Comparison of ENCODE assay signal across 7 cellular contexts in the genomic region with DNA sequence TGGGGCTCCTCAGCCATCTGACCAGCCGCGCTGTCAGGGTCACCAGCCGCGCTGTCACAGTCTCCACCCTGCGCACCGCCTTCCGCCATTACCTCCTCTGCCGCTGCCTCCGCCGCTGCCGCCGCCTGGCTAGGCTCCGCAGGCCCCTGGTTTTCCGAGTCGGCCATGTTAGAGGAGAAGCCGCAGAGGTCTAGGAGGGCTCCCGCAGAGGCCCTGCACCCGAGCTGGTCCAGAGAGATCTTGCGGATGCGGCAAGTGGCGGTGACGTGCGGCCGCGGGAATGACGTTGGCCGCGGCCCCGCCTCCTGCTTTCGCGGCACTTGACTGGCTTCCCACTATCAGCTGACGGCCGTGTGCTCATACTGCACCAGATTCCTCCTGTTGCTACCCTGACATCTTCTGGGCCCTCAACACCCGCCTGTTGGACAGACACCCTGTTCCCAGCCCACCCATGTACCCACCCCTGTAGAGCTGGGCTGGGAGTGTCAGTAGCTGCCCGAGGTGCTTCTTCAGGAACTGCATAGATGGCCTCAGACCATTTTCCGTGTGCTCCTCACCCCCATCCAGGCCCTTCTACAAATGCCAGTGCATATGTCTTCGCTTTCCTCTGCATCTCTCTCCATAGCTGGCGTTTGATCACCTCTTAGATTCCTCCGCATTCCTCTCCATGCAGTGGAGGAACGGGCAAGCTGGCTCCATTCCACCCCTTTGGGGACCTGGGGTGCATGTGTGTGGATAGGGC. TPM values are rescaled to one million over a fixed set of nuclear protein-coding genes. Genes with fewer than 3 reads are reported as not detected.
A peak's percentile ranks its signal among the peaks of the same experiment; 100 is the strongest.
DNase-seq lines count a peak whose midpoint lies in the region; ATAC-seq and TF ChIP-seq lines count a peak whose summit lies in the region.

A gene with protein sequence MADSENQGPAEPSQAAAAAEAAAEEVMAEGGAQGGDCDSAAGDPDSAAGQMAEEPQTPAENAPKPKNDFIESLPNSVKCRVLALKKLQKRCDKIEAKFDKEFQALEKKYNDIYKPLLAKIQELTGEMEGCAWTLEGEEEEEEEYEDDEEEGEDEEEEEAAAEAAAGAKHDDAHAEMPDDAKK (minus strand): TSS at position 242 of the 742 bp plus-strand sequence. CDS start 75 bp downstream, at position 167.

- H3K9me3 Mint-ChIP-seq in nephron progenitor cell: no peaks in the 10 kb centered on the region

- H2AFZ ChIP-seq in OCI-LY1 (ENCODE audit: low read length): no peak within 1 kb of the TSS

- H3K27ac ChIP-seq in OCI-LY1 (ENCODE audit: low read depth, low read length, poor library complexity, severe bottlenecking) (no peak within 1 kb of the TSS), stomach (peak within 1 kb of the TSS; percentile 52 to 87 (median 82))

- 51 to 62% (median 54%) methylated on average over 30 to 40 of the region's 40 CpGs for WGBS in stomach, 5 donors

- H4K20me1 ChIP-seq in OCI-LY1 (ENCODE audit: insufficient read depth, low read length): no peaks in the 10 kb centered on the region

- H3K9ac ChIP-seq in OCI-LY1 (ENCODE audit: low read length): peak within 1 kb of the TSS; percentile 59

- peaks cover 16% of the 10 kb centered on the region for H3K4me1 ChIP-seq in OCI-LY1 (ENCODE audit: insufficient read depth, low read length, severe bottlenecking)
- H3K4me1 ChIP-seq in stomach: peaks cover 0 to 25% (median 5%) of the 10 kb centered on the region in 4 donors

- TF ChIP-seq EP300 in stomach (IDR thresholded peaks at IDR 0.05): no peak

- intact Hi-C loops in stomach (cut with DNase I; ENCODE audit: low total_unique reads): no loop called here

- H3K36me3 ChIP-seq in OCI-LY1 (ENCODE audit: insufficient read depth, low read length) (no peaks in the 10 kb centered on the region), stomach (peaks cover 0 to 30% (median 27%) of the 10 kb centered on the region in 4 donors)

- H3K79me2 ChIP-seq in OCI-LY1 (ENCODE audit: insufficient read depth, low read length): no peaks in the 10 kb centered on the region

- ATAC-seq in GM19023 (IDR thresholded peaks at IDR 0.05; ENCODE audit: unreplicated experiment) (peak; percentile 97), HG03135 (IDR thresholded peaks at IDR 0.05; ENCODE audit: unreplicated experiment) (peak; percentile 87)

- peak; percentile 29 to 56 for DNase-seq in activated T-helper 1 cell treated with anti-CD3 and anti-CD28 coated beads, Interleukin-2, amount 50 U/mL, for 16 hours (ENCODE audit: low read depth in 1 of 2, low spot score in 1 of 2)
- DNase-seq in fibroblast of pulmonary artery (ENCODE audit: low read depth) (peak; percentile 82), nephron progenitor cell (peak; percentile 56), stomach (peak; percentile 62)

- H3K27me3 ChIP-seq in OCI-LY1 (ENCODE audit: insufficient read depth, low read length) (no peaks in the 10 kb centered on the region), stomach (no peaks in the 10 kb centered on the region)

- H3K9me2 ChIP-seq in OCI-LY1 (ENCODE audit: low read depth, low read length): no peaks in the 10 kb centered on the region

- no peak for TF ChIP-seq CTCF in OCI-LY1 (IDR thresholded peaks at IDR 0.05; ENCODE audit: low read length)
- no peak for TF ChIP-seq CTCF in fibroblast of pulmonary artery (IDR thresholded peaks at IDR 0.05; ENCODE audit: low read length, missing control alignments)
- no peak for TF ChIP-seq CTCF in nephron progenitor cell (IDR thresholded peaks at IDR 0.05)
- no peak for TF ChIP-seq CTCF in stomach (IDR thresholded peaks at IDR 0.05)

- no peak within 1 kb of the TSS for H3K27ac Mint-ChIP-seq in nephron progenitor cell

- H3K9me3 ChIP-seq in OCI-LY1 (ENCODE audit: low read length) (no peaks in the 10 kb centered on the region), stomach (no peaks in the 10 kb centered on the region)

- H3K4me3 Mint-ChIP-seq in nephron progenitor cell: peak within 1 kb of the TSS; percentile 90

- peaks cover 11% of the 10 kb centered on the region for H3K4me1 Mint-ChIP-seq in nephron progenitor cell

- H3K27me3 Mint-ChIP-seq in nephron progenitor cell (ENCODE audit: low read depth, poor library complexity): peaks cover 4% of the 10 kb centered on the region

- TF ChIP-seq POLR2A in stomach (IDR thresholded peaks at IDR 0.05): peak in 1 of 4 donors; percentile 55

- no peaks in the 10 kb centered on the region for H3F3A ChIP-seq in OCI-LY1 (ENCODE audit: insufficient read depth, low read length)

- H3K36me3 Mint-ChIP-seq in nephron progenitor cell (ENCODE audit: low read depth): peaks cover 5% of the 10 kb centered on the region

- peak within 1 kb of the TSS; percentile 75 for H3K4me2 ChIP-seq in OCI-LY1 (ENCODE audit: low read length)

- peak within 1 kb of the TSS; percentile 74 for H3K4me3 ChIP-seq in OCI-LY1 (ENCODE audit: low read depth, low read length, poor library complexity, severe bottlenecking)
- peak within 1 kb of the TSS; percentile 76 for H3K4me3 ChIP-seq in fibroblast of pulmonary artery (replicated peaks; ENCODE audit: low read depth, low read length)
- H3K4me3 ChIP-seq in stomach: peak within 1 kb of the TSS; percentile 51 to 62 (median 57)

RNA-seq across cellular contexts. Expression of the gene that starts here (rescaled TPM):
- total RNA-seq in stomach: 10 to 100 TPM in 1 of 5 donors, 1 to 10 TPM in 3, not detected in 1; 3.5 to 22.6 (median 7.5) TPM
- polyA plus RNA-seq in stomach: 1 to 10 TPM; 3.1 to 6.3 (median 4.7) TPM
